Comparison of ENCODE assay signal across 1 cellular context in genomic region chr1:161045749-161046573, GRCh38.
TF ChIP-seq lines count a peak whose summit lies in the region.

USF1 (minus strand) TSS chr1:161045977; CDS start chr1:161043275, 2,702 bp downstream.

TF ChIP-seq in H1, 55 proteins besides CTCF, POLR2A, EP300 and RAD21:
- peak; percentile 65; the same call in 1 of the 2 replicates for TF ChIP-seq ATF2 (IDR thresholded peaks at IDR 0.05; ENCODE audit: low read length)
- no peak for TF ChIP-seq HDAC6 (IDR thresholded peaks at IDR 0.05; ENCODE audit: low read depth, low read length)
- TF ChIP-seq SIRT6 (IDR thresholded peaks at IDR 0.05; ENCODE audit: low read length): no peak
- TF ChIP-seq CTBP2 (IDR thresholded peaks at IDR 0.05; ENCODE audit: borderline replicate concordance, insufficient read depth, insufficient read length, low read length): no peak
- no peak for TF ChIP-seq BRCA1 (IDR thresholded peaks at IDR 0.05; ENCODE audit: low read depth, low read length)
- no peak for TF ChIP-seq MAFK (IDR thresholded peaks at IDR 0.05; ENCODE audit: low read depth, low read length)
- TF ChIP-seq CBX8 (IDR thresholded peaks at IDR 0.05; ENCODE audit: borderline replicate concordance, low read depth, low read length): no peak
- 0 out of 2 replicates have a peak, but pooled peaks have one; percentile 22 for TF ChIP-seq KDM5A (IDR thresholded peaks at IDR 0.05; ENCODE audit: low read length)
- TF ChIP-seq TEAD4 (IDR thresholded peaks at IDR 0.05; ENCODE audit: low read depth, low read length): no peak
- no peak; the same call in none of the 2 replicates for TF ChIP-seq SP4 (IDR thresholded peaks at IDR 0.05; ENCODE audit: low read length)
- no peak for TF ChIP-seq SUZ12 (IDR thresholded peaks at IDR 0.05; ENCODE audit: low read length)
- TF ChIP-seq CHD7 (IDR thresholded peaks at IDR 0.05; ENCODE audit: insufficient replicate concordance, low read length): no peak
- TF ChIP-seq BACH1 (IDR thresholded peaks at IDR 0.05; ENCODE audit: low read length): no peak
- TF ChIP-seq NRF1 (IDR thresholded peaks at IDR 0.05; ENCODE audit: low read depth, low read length): peak; percentile 66
- no peak for TF ChIP-seq ATF3 (IDR thresholded peaks at IDR 0.05; ENCODE audit: insufficient read depth, low read depth, low read length)
- TF ChIP-seq SP2 (IDR thresholded peaks at IDR 0.05; ENCODE audit: low read length): no peak
- TF ChIP-seq ZNF274 (IDR thresholded peaks at IDR 0.05; ENCODE audit: borderline replicate concordance, extremely low read depth, low read length): no peak
- peak; percentile 83 for TF ChIP-seq SAP30 (IDR thresholded peaks at IDR 0.05; ENCODE audit: insufficient read depth, insufficient replicate concordance, low read length)
- TF ChIP-seq POU5F1 (IDR thresholded peaks at IDR 0.05; ENCODE audit: low read depth, low read length): no peak
- no peak for TF ChIP-seq FOSL1 (IDR thresholded peaks at IDR 0.05; ENCODE audit: insufficient read depth, low read depth, low read length)
- no peak for TF ChIP-seq TCF12 (IDR thresholded peaks at IDR 0.05; ENCODE audit: low read depth, low read length)
- 0 out of 4 replicates have a peak, but pooled peaks of 1 of the 2 experiments have one; percentile 21 for TF ChIP-seq HDAC2 (IDR thresholded peaks at IDR 0.05; ENCODE audit: borderline replicate concordance in 1 of 2, low read depth in 2 of 2, low read length in 2 of 2)
- no peak for TF ChIP-seq JUN (IDR thresholded peaks at IDR 0.05; ENCODE audit: low read depth, low read length)
- TF ChIP-seq CBX5 (IDR thresholded peaks at IDR 0.05; ENCODE audit: low read depth, low read length): no peak
- TF ChIP-seq CHD2 (IDR thresholded peaks at IDR 0.05; ENCODE audit: low read length): no peak
- peak; percentile 83; the same call in 1 of the 2 replicates for TF ChIP-seq PHF8 (conservative IDR thresholded peaks at IDR 0.05; ENCODE audit: low read depth, low read length)
- TF ChIP-seq NANOG (IDR thresholded peaks at IDR 0.05; ENCODE audit: insufficient read depth, low read depth, low read length, poor library complexity, severe bottlenecking): no peak
- no peak for TF ChIP-seq USF2 (IDR thresholded peaks at IDR 0.05; ENCODE audit: low read length)
- no peak for TF ChIP-seq KDM1A (IDR thresholded peaks at IDR 0.05; ENCODE audit: borderline replicate concordance, low read length)
- no peak for TF ChIP-seq GTF2F1 (IDR thresholded peaks at IDR 0.05; ENCODE audit: borderline replicate concordance, low read depth, low read length)
- peak; percentile 98 for TF ChIP-seq YY1 (IDR thresholded peaks at IDR 0.05; ENCODE audit: low read depth, low read length)
- TF ChIP-seq CREB1 (IDR thresholded peaks at IDR 0.05): peak; percentile 64
- TF ChIP-seq SIX5 (IDR thresholded peaks at IDR 0.05; ENCODE audit: low read depth, low read length): peak; percentile 44
- TF ChIP-seq TAF7 (optimal IDR thresholded peaks at IDR 0.05; ENCODE audit: borderline replicate concordance, low read depth, low read length): no peak
- no peak for TF ChIP-seq CEBPB (IDR thresholded peaks at IDR 0.05; ENCODE audit: low read depth, low read length)
- no peak for TF ChIP-seq CHD1 (IDR thresholded peaks at IDR 0.05; ENCODE audit: low read depth, low read length)
- TF ChIP-seq ASH2L (IDR thresholded peaks at IDR 0.05; ENCODE audit: low read length): no peak
- no peak for TF ChIP-seq EZH2 (IDR thresholded peaks at IDR 0.05; ENCODE audit: low read depth, low read length, severe bottlenecking)
- no peak for TF ChIP-seq EGR1 (IDR thresholded peaks at IDR 0.05; ENCODE audit: borderline replicate concordance, low read depth, low read length)
- no peak for TF ChIP-seq JUND (IDR thresholded peaks at IDR 0.05; ENCODE audit: low read length)
- peak; percentile 70 for TF ChIP-seq SP1 (IDR thresholded peaks at IDR 0.05; ENCODE audit: low read depth, low read length)
- no peak for TF ChIP-seq RBBP5 (IDR thresholded peaks at IDR 0.05; ENCODE audit: borderline replicate concordance, low read depth, low read length)
- TF ChIP-seq SRF (IDR thresholded peaks at IDR 0.05; ENCODE audit: low read depth, low read length): no peak
- peak; percentile 99 for TF ChIP-seq KDM4A (IDR thresholded peaks at IDR 0.05; ENCODE audit: low read depth, low read length, severe bottlenecking)
- TF ChIP-seq BCL11A (IDR thresholded peaks at IDR 0.05; ENCODE audit: low read depth in 2 of 2, low read length in 2 of 2): no peak
- no peak; the same call in 1 of the 2 replicates for TF ChIP-seq MAX (IDR thresholded peaks at IDR 0.05)
- no peak for TF ChIP-seq RNF2 (IDR thresholded peaks at IDR 0.05; ENCODE audit: borderline replicate concordance, low read depth, low read length, missing control alignments, poor library complexity, severe bottlenecking)
- TF ChIP-seq POLR2AphosphoS5 (IDR thresholded peaks at IDR 0.05; ENCODE audit: low read depth, low read length): peak; percentile 90
- peak in 1 of 2 experiments; percentile 73; a peak in 2 of 4 replicates for TF ChIP-seq SIN3A (conservative IDR thresholded peaks at IDR 0.05 in 1 of 2, IDR thresholded peaks at IDR 0.05 in 1 of 2; ENCODE audit: low read depth in 1 of 2, low read length in 2 of 2)
- TF ChIP-seq RFX5 (IDR thresholded peaks at IDR 0.05; ENCODE audit: borderline replicate concordance, low read depth, low read length): no peak
- peak; percentile 94 for TF ChIP-seq GABPA (IDR thresholded peaks at IDR 0.05; ENCODE audit: borderline replicate concordance, insufficient read depth, low read length)
- peak; percentile 34; the same call in 1 of the 2 replicates for TF ChIP-seq E2F6 (IDR thresholded peaks at IDR 0.05)
- no peak for TF ChIP-seq RXRA (IDR thresholded peaks at IDR 0.05; ENCODE audit: insufficient read depth, low read depth, low read length)
- peak; percentile 90; the same call in 1 of the 2 replicates for TF ChIP-seq TAF1 (IDR thresholded peaks at IDR 0.05; ENCODE audit: low read depth, low read length)
- peak; percentile 76 for TF ChIP-seq TBP (IDR thresholded peaks at IDR 0.05; ENCODE audit: low read depth, low read length)
